ENCODE assay signal across 1 cellular context in genomic region chr2:161371869-161372268, GRCh38.
TF ChIP-seq lines count a peak whose summit lies in the region.

No MANE protein-coding gene starts in this region.

TF ChIP-seq in H1, 55 proteins besides CTCF, POLR2A, EP300 and RAD21 (continued from another document):
- TF ChIP-seq CBX8 (IDR thresholded peaks at IDR 0.05; ENCODE audit: borderline replicate concordance, low read depth, low read length): no peak
- no peak for TF ChIP-seq JUND (IDR thresholded peaks at IDR 0.05; ENCODE audit: low read length)
- TF ChIP-seq HDAC6 (IDR thresholded peaks at IDR 0.05; ENCODE audit: low read depth, low read length): no peak
- no peak for TF ChIP-seq RBBP5 (IDR thresholded peaks at IDR 0.05; ENCODE audit: borderline replicate concordance, low read depth, low read length)
- TF ChIP-seq BACH1 (IDR thresholded peaks at IDR 0.05; ENCODE audit: low read length): no peak
- TF ChIP-seq USF2 (IDR thresholded peaks at IDR 0.05; ENCODE audit: low read length): no peak
- TF ChIP-seq, protein P1, sequence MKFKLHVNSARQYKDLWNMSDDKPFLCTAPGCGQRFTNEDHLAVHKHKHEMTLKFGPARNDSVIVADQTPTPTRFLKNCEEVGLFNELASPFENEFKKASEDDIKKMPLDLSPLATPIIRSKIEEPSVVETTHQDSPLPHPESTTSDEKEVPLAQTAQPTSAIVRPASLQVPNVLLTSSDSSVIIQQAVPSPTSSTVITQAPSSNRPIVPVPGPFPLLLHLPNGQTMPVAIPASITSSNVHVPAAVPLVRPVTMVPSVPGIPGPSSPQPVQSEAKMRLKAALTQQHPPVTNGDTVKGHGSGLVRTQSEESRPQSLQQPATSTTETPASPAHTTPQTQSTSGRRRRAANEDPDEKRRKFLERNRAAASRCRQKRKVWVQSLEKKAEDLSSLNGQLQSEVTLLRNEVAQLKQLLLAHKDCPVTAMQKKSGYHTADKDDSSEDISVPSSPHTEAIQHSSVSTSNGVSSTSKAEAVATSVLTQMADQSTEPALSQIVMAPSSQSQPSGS (IDR thresholded peaks at IDR 0.05; ENCODE audit: low read length): no peak
- no peak for TF ChIP-seq SIN3A (conservative IDR thresholded peaks at IDR 0.05 in 1 of 2, IDR thresholded peaks at IDR 0.05 in 1 of 2; ENCODE audit: low read depth in 1 of 2, low read length in 2 of 2)
